Comparison of ENCODE assay signal across 22 cellular contexts in genomic region chr2:206198677-206199076, GRCh38. TPM values are rescaled to one million over a fixed set of nuclear protein-coding genes. Genes with fewer than 3 reads are reported as not detected.
DNase-seq lines count a peak whose midpoint lies in the region; ATAC-seq and TF ChIP-seq lines count a peak whose summit lies in the region.
"Had no signal": no experiment of that assay in that cellular context is flagged by ENCODE, and none has a peak within 500 bp of the region (broad histone marks: within the 10 kb centered on the region; RNA-seq: fewer than 3 reads in every experiment).

No MANE protein-coding gene starts in this region.

- no peaks in the 10 kb centered on the region for H3K4me1 ChIP-seq in effector memory CD4-positive, alpha-beta T cell (ENCODE audit: control insufficient read depth, insufficient read depth, low read length, poor library complexity, severe bottlenecking)
- H3K4me1 ChIP-seq: left lung had no signal

- no peak overlapping the region for H3K4me3 ChIP-seq in AG09309 (ENCODE audit: control insufficient read depth, low read depth, low read length)
- no peak overlapping the region for H3K4me3 ChIP-seq in effector memory CD4-positive, alpha-beta T cell (ENCODE audit: insufficient read depth, low read depth, low read length, poor library complexity, severe bottlenecking)
- H3K4me3 ChIP-seq: cardiac muscle cell, left lung had no signal

- no peaks in the 10 kb centered on the region for H3K9me3 ChIP-seq in effector memory CD4-positive, alpha-beta T cell (ENCODE audit: control insufficient read depth, low read length)
- H3K9me3 ChIP-seq: left lung, neutrophil had no signal

- H3K27ac ChIP-seq in effector memory CD4-positive, alpha-beta T cell (ENCODE audit: insufficient read depth, low read length, poor library complexity, severe bottlenecking): no peak overlapping the region
- H3K27ac ChIP-seq: cardiac muscle cell, left lung, neutrophil, WERI-Rb-1 had no signal

- no peak for TF ChIP-seq CTCF in AG09309 (IDR thresholded peaks at IDR 0.05; ENCODE audit: control insufficient read depth, insufficient read depth, low read depth, low read length, missing control alignments)

- DNase-seq in AG09309 (ENCODE audit: low read depth): peak; percentile 46
- peak; percentile 64 for DNase-seq in LHCN-M2 (ENCODE audit: low read depth)
- peak; percentile 54 for DNase-seq in epidermal melanocyte (ENCODE audit: insufficient read length, low spot score)
- DNase-seq in iris pigment epithelial cell (ENCODE audit: low read depth): peak; percentile 21
- no peak for DNase-seq in DMS53 (lab: John Stamatoyannopoulos, UW)
- no peak for DNase-seq in effector memory CD4-positive, alpha-beta T cell
- no peak for DNase-seq in activated naive CD4-positive, alpha-beta T cell treated with anti-CD3 and anti-CD28 coated beads, Interleukin-2, amount 50 U/mL, for 16 hours
- DNase-seq: activated naive CD8-positive, alpha-beta T cell treated with anti-CD3 and anti-CD28 coated beads, Interleukin-2, amount 10 ng/mL, durations not matched to agents 7 days and 5 days; DND-41; H9; left lung; MV-4-11; NCI-H2081; NCI-H510A treated with DMSO at 0.1 percent for 48 hours; SHP77 treated with DMSO at 0.1 percent for 48 hours; stimulated activated naive CD8-positive, alpha-beta T cell treated with anti-CD3 and anti-CD28 coated beads, Interleukin-15, amount 100 ng/mL, for 72 hours; T-helper 2 cell; WERI-Rb-1 had no signal

- no peak for ATAC-seq in GM21367 (IDR thresholded peaks at IDR 0.05; ENCODE audit: unreplicated experiment)
- ATAC-seq: left lung; sciatic nerve; stimulated activated naive CD8-positive, alpha-beta T cell treated with anti-CD3 and anti-CD28 coated beads, Interleukin-15, amount 100 ng/mL, for 72 hours had no signal

- no peaks in the 10 kb centered on the region for H3K27me3 ChIP-seq in effector memory CD4-positive, alpha-beta T cell (replicated peaks; ENCODE audit: control insufficient read depth, insufficient read depth, low read length, poor library complexity, severe bottlenecking)

- H3K36me3 ChIP-seq in effector memory CD4-positive, alpha-beta T cell (ENCODE audit: control insufficient read depth, insufficient read depth, low read length): no peaks in the 10 kb centered on the region
- H3K36me3 ChIP-seq: cardiac muscle cell, left lung, neutrophil, WERI-Rb-1 had no signal

RNA-seq across cellular contexts. Expression of gene EEF1B2, which starts 39.0 kb away (rescaled TPM):
- 480 and 488 TPM in 2 replicates for total RNA-seq in LHCN-M2 (2014; rRNA removed)
- 800 TPM for polyA plus RNA-seq in LHCN-M2 (2012)

RNA-seq across cellular contexts. Expression of gene NDUFS1, which starts 39.4 kb away (rescaled TPM):
- total RNA-seq in LHCN-M2 (2014; rRNA removed): 120 and 134 TPM in 2 replicates
- 43.7 TPM for polyA plus RNA-seq in LHCN-M2 (2012)

Comparison
In these comparisons a context has a peak if more than half of its experiments do, and no peak if none do; other contexts are left out.
1. DNase-seq: peak in AG09309 (single experiment), LHCN-M2 (single experiment), epidermal melanocyte (single experiment) and iris pigment epithelial cell (single experiment); none in DMS53 (single experiment), effector memory CD4-positive, alpha-beta T cell (0 of 3) and activated naive CD4-positive, alpha-beta T cell treated with anti-CD3 and anti-CD28 coated beads, Interleukin-2, amount 50 U/mL, for 16 hours (single experiment).